In the genomic region with DNA sequence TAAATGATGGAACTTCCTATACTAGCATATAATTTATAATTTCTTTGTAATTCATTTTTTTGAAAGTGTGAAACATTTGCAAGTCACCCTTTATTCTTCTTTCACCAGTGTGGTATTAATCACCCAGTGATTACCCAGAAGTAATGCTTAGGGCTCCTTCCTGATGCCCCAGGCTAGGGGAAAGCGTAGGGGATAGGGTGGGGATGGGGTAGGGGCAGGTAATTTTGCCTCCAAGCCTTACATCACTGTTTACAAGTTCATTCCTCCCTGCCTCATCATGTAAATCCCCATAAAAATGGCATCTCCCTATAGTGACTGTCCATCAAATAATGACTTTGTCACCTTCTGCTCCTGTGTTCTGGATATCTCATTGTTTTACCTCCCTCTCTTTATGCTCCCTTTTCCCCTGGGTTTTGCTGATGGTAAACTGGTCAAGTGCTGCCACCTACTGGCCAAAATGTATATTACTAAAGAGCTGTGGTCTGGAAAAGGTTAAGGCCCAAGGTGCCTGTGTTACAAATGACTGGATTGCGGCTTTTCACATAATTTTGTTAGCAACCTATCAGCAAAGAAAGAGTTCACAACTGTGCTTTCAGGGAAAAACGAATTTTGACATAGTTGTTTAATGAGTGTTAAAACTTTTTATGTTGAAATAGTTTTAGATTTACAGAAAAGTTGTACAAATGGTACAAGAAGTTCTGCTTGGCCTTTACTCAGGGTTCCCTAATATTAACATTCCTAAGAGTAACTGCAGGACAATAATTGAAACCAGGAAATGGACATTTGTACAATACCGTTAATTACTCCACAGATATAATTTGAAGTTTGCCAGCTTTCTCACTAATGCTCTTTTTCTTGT, we compare ENCODE assay signal across 9 cellular contexts. TPM values are rescaled to one million over a fixed set of nuclear protein-coding genes. Genes with fewer than 3 reads are reported as not detected.
DNase-seq lines count a peak whose midpoint lies in the region; ATAC-seq and TF ChIP-seq lines count a peak whose summit lies in the region.
"Had no signal": no experiment of that assay in that cellular context is flagged by ENCODE, and none has a peak within 500 bp of the region (broad histone marks: within the 10 kb centered on the region; RNA-seq: fewer than 3 reads in every experiment).

No MANE protein-coding gene starts in this region.

- H4K20me1 ChIP-seq in Karpas-422 (ENCODE audit: insufficient read depth, low read depth, low read length) (no peaks in the 10 kb centered on the region), PC-9 (ENCODE audit: insufficient read depth) (no peaks in the 10 kb centered on the region)

- H3K4me3 Mint-ChIP-seq in CD8-positive, alpha-beta memory T cell = no peak overlapping the region
- no peak overlapping the region for H3K4me3 Mint-ChIP-seq in natural killer cell treated with Interleukin-12 subunit alpha and Interleukin-12 subunit beta and Interleukin-15 and Interleukin-18, amount 100 ng/mL, for 72 hours
- H3K4me3 Mint-ChIP-seq: IgD-negative memory B cell had no signal

- no TSS peak for BruUV-seq in PC-9 (replicated peaks; lab: Mats Ljungman, UMichigan)

- H3K4me3 ChIP-seq in CD8-positive, alpha-beta memory T cell (ENCODE audit: low read length) = no peak overlapping the region
- H3K4me3 ChIP-seq in Karpas-422 (ENCODE audit: low read length) (no peak overlapping the region), PC-9 (no peak overlapping the region), esophagus muscularis mucosa (no peak overlapping the region), stomach (no peak overlapping the region)

- H3K27ac Mint-ChIP-seq in CD8-positive, alpha-beta memory T cell = no peak overlapping the region
- no peak overlapping the region for H3K27ac Mint-ChIP-seq in natural killer cell treated with Interleukin-12 subunit alpha and Interleukin-12 subunit beta and Interleukin-15 and Interleukin-18, amount 100 ng/mL, for 72 hours
- H3K27ac Mint-ChIP-seq: IgD-negative memory B cell had no signal

- peaks cover under 1 to 9% (median 3%) of the 10 kb centered on the region in 3 donors for H3K4me1 Mint-ChIP-seq in CD8-positive, alpha-beta memory T cell
- peaks cover 0 to 4% of the 10 kb centered on the region in 2 donors for H3K4me1 Mint-ChIP-seq in natural killer cell treated with Interleukin-12 subunit alpha and Interleukin-12 subunit beta and Interleukin-15 and Interleukin-18, amount 100 ng/mL, for 72 hours (ENCODE audit: low read depth in 2 of 2)

- no peaks in the 10 kb centered on the region for H3K9me2 ChIP-seq in Karpas-422 (replicated peaks; ENCODE audit: insufficient read depth, low read length)
- no peaks in the 10 kb centered on the region for H3K9me2 ChIP-seq in PC-9 (ENCODE audit: insufficient read depth)

- intact Hi-C loops in PC-9 (cut with micrococcal nuclease; ENCODE audit: unreplicated experiment) (loop anchor here (1.0 to 10.0 kb wide), 6 partner anchors 171 to 1085 kb away; a partner anchor contains a TSS), esophagus muscularis mucosa (cut with DNase I) (loop anchor here (2.0 to 10.0 kb wide), 2 partner anchors 111 to 479 kb away; no protein-coding TSS in a partner anchor), stomach (cut with DNase I; ENCODE audit: low total_unique reads) (loop anchor here (10.0 kb wide), 1 partner anchor 481 kb away; no protein-coding TSS in a partner anchor)

- H3K79me2 ChIP-seq in Karpas-422 (ENCODE audit: low read length) (no peaks in the 10 kb centered on the region), PC-9 (ENCODE audit: low read depth) (no peaks in the 10 kb centered on the region)

- no peak overlapping the region for H2AFZ ChIP-seq in Karpas-422 (ENCODE audit: low read length)
- H2AFZ ChIP-seq in PC-9 = no peak overlapping the region

- peaks cover 8 to 12% of the 10 kb centered on the region in 2 donors for H3K27me3 Mint-ChIP-seq in CD8-positive, alpha-beta memory T cell
- H3K27me3 Mint-ChIP-seq in natural killer cell treated with Interleukin-12 subunit alpha and Interleukin-12 subunit beta and Interleukin-15 and Interleukin-18, amount 100 ng/mL, for 72 hours = peaks cover 17 to 18% of the 10 kb centered on the region in 2 donors

- WGBS in esophagus muscularis mucosa = 53% methylated on average over 4 of the region's 4 CpGs
- 53 to 60% (median 59%) methylated on average over 4 of the region's 4 CpGs for WGBS in stomach, 5 donors

- H3K4me2 ChIP-seq in Karpas-422 (ENCODE audit: low read depth, low read length, poor library complexity, severe bottlenecking) (no peak overlapping the region), PC-9 (no peak overlapping the region)

- no peak for TF ChIP-seq EP300 in esophagus muscularis mucosa (IDR thresholded peaks at IDR 0.05)
- TF ChIP-seq EP300 in stomach (IDR thresholded peaks at IDR 0.05) = no peak

- H3K27me3 ChIP-seq in CD8-positive, alpha-beta memory T cell (ENCODE audit: insufficient read depth, low read length, poor library complexity, severe bottlenecking) = no peaks in the 10 kb centered on the region
- H3K27me3 ChIP-seq in Karpas-422 (ENCODE audit: low read length) (no peaks in the 10 kb centered on the region), PC-9 (ENCODE audit: insufficient read depth, low read depth) (no peaks in the 10 kb centered on the region), esophagus muscularis mucosa (no peaks in the 10 kb centered on the region), stomach (no peaks in the 10 kb centered on the region)

- peaks cover 2% of the 10 kb centered on the region for H3K4me1 ChIP-seq in CD8-positive, alpha-beta memory T cell (ENCODE audit: insufficient read depth, low read length)
- H3K4me1 ChIP-seq in Karpas-422 (ENCODE audit: low read length) = peaks cover 48% of the 10 kb centered on the region
- H3K4me1 ChIP-seq in PC-9 (replicated peaks; ENCODE audit: insufficient read depth) = peaks cover 13% of the 10 kb centered on the region
- peaks cover 0 to 20% (median 2%) of the 10 kb centered on the region in 4 donors for H3K4me1 ChIP-seq in esophagus muscularis mucosa
- H3K4me1 ChIP-seq in stomach = peaks cover 0 to 16% (median 3%) of the 10 kb centered on the region in 4 donors

- H3K36me3 Mint-ChIP-seq in CD8-positive, alpha-beta memory T cell = no peaks in the 10 kb centered on the region
- H3K36me3 Mint-ChIP-seq in natural killer cell treated with Interleukin-12 subunit alpha and Interleukin-12 subunit beta and Interleukin-15 and Interleukin-18, amount 100 ng/mL, for 72 hours = no peaks in the 10 kb centered on the region
- H3K36me3 Mint-ChIP-seq: IgD-negative memory B cell had no signal

- CTCF ChIA-PET in CD8-positive, alpha-beta memory T cell (lab: Charles Lee) = interaction anchor here (0.7 to 3.5 kb wide), 12 partner anchors 13 to 479 kb away, joined by 3 to 62 read pairs (median 4); a partner anchor contains a TSS
- CTCF ChIA-PET in PC-9 (lab: Charles Lee) = interaction anchor here (0.5 to 0.9 kb wide), 8 partner anchors 55 to 998 kb away, joined by 3 to 12 read pairs (median 3); no protein-coding TSS in a partner anchor

- no peaks in the 10 kb centered on the region for H3F3A ChIP-seq in PC-9 (ENCODE audit: insufficient read depth, low read depth)

- ATAC-seq in GM21367 (IDR thresholded peaks at IDR 0.05; ENCODE audit: unreplicated experiment) = peak; percentile 73
- ATAC-seq in natural killer cell treated with Interleukin-12 subunit alpha and Interleukin-12 subunit beta and Interleukin-15 and Interleukin-18, amount 100 ng/mL, for 72 hours = peak; percentile 66 to 77

- TF ChIP-seq CTCF in PC-9 (conservative IDR thresholded peaks at IDR 0.05) (peak; percentile 84), esophagus muscularis mucosa (IDR thresholded peaks at IDR 0.05) (peak; percentile 74 to 84 (median 79)), stomach (IDR thresholded peaks at IDR 0.05) (peak in 5 of 7 experiments; percentile 60 to 91 (median 84))

- H3K9me3 Mint-ChIP-seq in CD8-positive, alpha-beta memory T cell = no peaks in the 10 kb centered on the region
- H3K9me3 Mint-ChIP-seq in natural killer cell treated with Interleukin-12 subunit alpha and Interleukin-12 subunit beta and Interleukin-15 and Interleukin-18, amount 100 ng/mL, for 72 hours = no peaks in the 10 kb centered on the region
- H3K9me3 Mint-ChIP-seq: IgD-negative memory B cell had no signal

- DNase-seq in CD8-positive, alpha-beta memory T cell = peak; percentile 34 to 74 (median 69)
- DNase-seq in Karpas-422 = peak; percentile 94
- peak; percentile 68 to 69 for DNase-seq in PC-9
- peak; percentile 34 for DNase-seq in activated T-cell treated with anti-CD3 and anti-CD28 coated beads for 48 hours (ENCODE audit: low read depth)
- peak; percentile 93 for DNase-seq in esophagus muscularis mucosa (ENCODE audit: extremely low spot score)
- DNase-seq in natural killer cell treated with Interleukin-12 subunit alpha and Interleukin-12 subunit beta and Interleukin-15 and Interleukin-18, amount 100 ng/mL, for 72 hours (ENCODE audit: low spot score) = peak; percentile 77
- DNase-seq in stomach = peak; percentile 63

- H3K9ac ChIP-seq in Karpas-422 (ENCODE audit: low read length) = no peak overlapping the region

- TF ChIP-seq POLR2A in esophagus muscularis mucosa (IDR thresholded peaks at IDR 0.05; ENCODE audit: low read depth) (no peak), stomach (IDR thresholded peaks at IDR 0.05) (no peak)

- H3K27ac ChIP-seq in CD8-positive, alpha-beta memory T cell (ENCODE audit: low read depth, low read length) = no peak overlapping the region
- H3K27ac ChIP-seq in Karpas-422 (ENCODE audit: low read length) (no peak overlapping the region), PC-9 (no peak overlapping the region), esophagus muscularis mucosa (replicated peaks in 1 of 4) (no peak overlapping the region), stomach (no peak overlapping the region)

- H3K36me3 ChIP-seq in CD8-positive, alpha-beta memory T cell (ENCODE audit: insufficient read depth, low read length) = no peaks in the 10 kb centered on the region
- no peaks in the 10 kb centered on the region for H3K36me3 ChIP-seq in Karpas-422 (ENCODE audit: insufficient read depth, low read length)
- H3K36me3 ChIP-seq in PC-9 (ENCODE audit: low read depth) = no peaks in the 10 kb centered on the region
- H3K36me3 ChIP-seq in esophagus muscularis mucosa = no peaks in the 10 kb centered on the region
- no peaks in the 10 kb centered on the region for H3K36me3 ChIP-seq in stomach

- POLR2A ChIA-PET in CD8-positive, alpha-beta memory T cell (lab: Charles Lee) = interaction anchor here (0.5 kb wide), 1 partner anchor 52 kb away, joined by 3 read pairs; no protein-coding TSS in a partner anchor
- POLR2A ChIA-PET in PC-9 (lab: Charles Lee; ENCODE audit: unreplicated experiment) = no interaction called here

- H3K9me3 ChIP-seq in CD8-positive, alpha-beta memory T cell (ENCODE audit: low read length) = no peaks in the 10 kb centered on the region
- H3K9me3 ChIP-seq in Karpas-422 (ENCODE audit: low read length) (no peaks in the 10 kb centered on the region), PC-9 (ENCODE audit: insufficient read depth, low read depth) (no peaks in the 10 kb centered on the region), esophagus muscularis mucosa (no peaks in the 10 kb centered on the region), stomach (no peaks in the 10 kb centered on the region)

RNA-seq across cellular contexts. Expression of a gene that starts 54.7 kb away (rescaled TPM):
- not detected for total RNA-seq in CD8-positive, alpha-beta memory T cell
- polyA plus RNA-seq in CD8-positive, alpha-beta memory T cell = not detected
- total RNA-seq in Karpas-422 (2014; rRNA removed; shearing (Covaris generic); ENCODE audit: low replicate concordance) = 0.14 and 0.45 TPM in 2 replicates
- total RNA-seq in PC-9 (2021) (not detected in 2 replicates), esophagus muscularis mucosa (not detected), stomach (1 to 10 TPM in 1 of 5 donors, under 1 TPM in 1, not detected in 3; 0.18 to 1.2 TPM)
- total RNA-seq in natural killer cell treated with Interleukin-12 subunit alpha and Interleukin-12 subunit beta and Interleukin-15 and Interleukin-18, amount 100 ng/mL, for 72 hours = not detected
- not detected for polyA plus RNA-seq in stomach
- polyA plus RNA-seq: IgD-negative memory B cell had no signal

RNA-seq across cellular contexts. Expression of a gene that starts 56.3 kb away (rescaled TPM):
- 10 to 100 TPM; 17.1 to 17.2 TPM for total RNA-seq in CD8-positive, alpha-beta memory T cell
- 16.4 TPM for polyA plus RNA-seq in CD8-positive, alpha-beta memory T cell
- 107 and 255 TPM in 2 replicates for total RNA-seq in Karpas-422 (2014; rRNA removed; shearing (Covaris generic); ENCODE audit: low replicate concordance)
- total RNA-seq in PC-9 (2021) (30.4 and 35.7 TPM in 2 replicates), esophagus muscularis mucosa (10 to 100 TPM; 42.6 to 68.5 (median 46.0) TPM), stomach (100 to 1,000 TPM in 2 of 5 donors, 10 to 100 TPM in 3; 46.1 to 206 (median 93.5) TPM)
- total RNA-seq in natural killer cell treated with Interleukin-12 subunit alpha and Interleukin-12 subunit beta and Interleukin-15 and Interleukin-18, amount 100 ng/mL, for 72 hours = 10 to 100 TPM; 34.1 to 42.0 TPM
- 10 to 100 TPM; 19.4 to 31.4 (median 23.7) TPM for polyA plus RNA-seq in stomach

Comparison
In these comparisons a context has a peak if more than half of its experiments do, and no peak if none do; other contexts are left out.
1. DNase-seq: peak in every context shown above with its lines; median percentile 94 in Karpas-422; 93 in esophagus muscularis mucosa; 77 in natural killer cell treated with Interleukin-12 subunit alpha and Interleukin-12 subunit beta and Interleukin-15 and Interleukin-18, amount 100 ng/mL, for 72 hours; 69 in CD8-positive, alpha-beta memory T cell; 68 in PC-9; 63 in stomach; 34 in activated T-cell treated with anti-CD3 and anti-CD28 coated beads for 48 hours.